In genomic region chr2:118443596-118443995, GRCh38 we compare ENCODE assay signal across 12 cellular contexts.
DNase-seq lines count a peak whose midpoint lies in the region; ATAC-seq lines count a peak whose summit lies in the region.
"Had no signal": no experiment of that assay in that cellular context is flagged by ENCODE, and none has a peak within 500 bp of the region (broad histone marks: within the 10 kb centered on the region; RNA-seq: fewer than 3 reads in every experiment).

No MANE protein-coding gene starts in this region.

- peaks cover 0 to 8% of the 10 kb centered on the region in 2 donors for H3K27me3 Mint-ChIP-seq in natural killer cell treated with Interleukin-12 subunit alpha and Interleukin-12 subunit beta and Interleukin-15 and Interleukin-18, amount 100 ng/mL, for 72 hours

- H3K4me3 Mint-ChIP-seq in natural killer cell treated with Interleukin-12 subunit alpha and Interleukin-12 subunit beta and Interleukin-15 and Interleukin-18, amount 100 ng/mL, for 72 hours, result no peak overlapping the region
- H3K4me3 Mint-ChIP-seq: immature natural killer cell had no signal

- H3K4me1 Mint-ChIP-seq in natural killer cell treated with Interleukin-12 subunit alpha and Interleukin-12 subunit beta and Interleukin-15 and Interleukin-18, amount 100 ng/mL, for 72 hours (ENCODE audit: low read depth in 2 of 2), result no peaks in the 10 kb centered on the region
- H3K4me1 Mint-ChIP-seq: immature natural killer cell had no signal

- no peaks in the 10 kb centered on the region for H3K36me3 Mint-ChIP-seq in natural killer cell treated with Interleukin-12 subunit alpha and Interleukin-12 subunit beta and Interleukin-15 and Interleukin-18, amount 100 ng/mL, for 72 hours
- H3K36me3 Mint-ChIP-seq: immature natural killer cell had no signal

- no peak for ATAC-seq in natural killer cell treated with Interleukin-12 subunit alpha and Interleukin-12 subunit beta and Interleukin-15 and Interleukin-18, amount 100 ng/mL, for 72 hours
- ATAC-seq: sciatic nerve had no signal

- H3K27ac Mint-ChIP-seq in natural killer cell treated with Interleukin-12 subunit alpha and Interleukin-12 subunit beta and Interleukin-15 and Interleukin-18, amount 100 ng/mL, for 72 hours, result no peak overlapping the region
- H3K27ac Mint-ChIP-seq: immature natural killer cell had no signal

- DNase-seq in EL, result peak; percentile 1
- peak; percentile 28 for DNase-seq in MV-4-11 (lab: John Stamatoyannopoulos, UW)
- peak; percentile 18 to 51 for DNase-seq in dermis microvascular lymphatic vessel endothelial cell (ENCODE audit: low read depth in 2 of 2)
- peak; percentile 96 for DNase-seq in renal cortical epithelial cell (ENCODE audit: low read depth)
- DNase-seq in natural killer cell treated with Interleukin-12 subunit alpha and Interleukin-12 subunit beta and Interleukin-15 and Interleukin-18, amount 100 ng/mL, for 72 hours (ENCODE audit: low spot score), result no peak
- no peak for DNase-seq in SHP77 treated with DMSO at 0.1 percent for 48 hours (lab: John Stamatoyannopoulos, UW)
- DNase-seq in activated CD4-positive, alpha-beta T cell treated with anti-CD3 and anti-CD28 coated beads, Interleukin-2, amount 50 U/mL, for 48 hours, result no peak
- DNase-seq: caudate nucleus, immature natural killer cell, NCI-H1436 treated with DMSO at 0.1 percent for 48 hours, testis had no signal

- peaks cover 3% of the 10 kb centered on the region for H3K9me3 Mint-ChIP-seq in natural killer cell treated with Interleukin-12 subunit alpha and Interleukin-12 subunit beta and Interleukin-15 and Interleukin-18, amount 100 ng/mL, for 72 hours

Comparison
In these comparisons a context has a peak if more than half of its experiments do, and no peak if none do; other contexts are left out.
1. DNase-seq: peak in EL (single experiment), MV-4-11 (single experiment), dermis microvascular lymphatic vessel endothelial cell (2 of 2) and renal cortical epithelial cell (single experiment); none in natural killer cell treated with Interleukin-12 subunit alpha and Interleukin-12 subunit beta and Interleukin-15 and Interleukin-18, amount 100 ng/mL, for 72 hours (single experiment), SHP77 treated with DMSO at 0.1 percent for 48 hours (single experiment) and activated CD4-positive, alpha-beta T cell treated with anti-CD3 and anti-CD28 coated beads, Interleukin-2, amount 50 U/mL, for 48 hours (0 of 2).